8 cellular contexts compared by ENCODE assay signal in the genomic region with DNA sequence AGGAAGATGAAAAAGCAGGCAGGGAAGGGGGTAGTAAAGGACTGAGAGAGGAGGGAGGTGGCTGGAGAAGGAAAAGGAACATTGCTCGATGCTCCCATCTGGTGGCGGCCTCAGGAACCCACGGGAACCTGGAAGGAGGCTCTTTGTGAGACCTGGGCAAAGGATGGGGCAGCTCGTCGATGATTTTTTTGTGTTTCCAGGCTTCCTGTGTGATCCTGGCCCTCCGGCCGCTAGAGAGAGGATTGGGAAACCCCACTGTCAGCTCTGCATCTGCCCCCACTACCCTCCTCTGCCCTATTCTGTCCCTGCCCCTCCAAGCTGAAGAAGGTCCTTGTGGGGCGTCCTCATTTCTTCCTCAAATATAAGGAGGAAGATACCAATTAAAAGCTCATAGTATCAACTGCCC. TPM values are rescaled to one million over a fixed set of nuclear protein-coding genes. Genes with fewer than 3 reads are reported as not detected.
DNase-seq lines count a peak whose midpoint lies in the region; ATAC-seq and TF ChIP-seq lines count a peak whose summit lies in the region.

No MANE protein-coding gene starts in this region.

- no peaks in the 10 kb centered on the region for H3K79me2 ChIP-seq in PC-9 (ENCODE audit: low read depth)

- 14 to 19% (median 15%) methylated on average over 8 of the region's 8 CpGs for WGBS in ovary, 3 donors

- DNase-seq in DMS53 treated with DMSO at 0.1 percent for 48 hours (lab: John Stamatoyannopoulos, UW; ENCODE audit: unreplicated experiment) (peak; percentile 66), KG1 (lab: John Stamatoyannopoulos, UW) (peak; percentile 25), PC-9 (peak; percentile 43 to 76), foreskin keratinocyte (no peak), ovary (peak; percentile 68 to 89 (median 84))
- peak; percentile 34 for DNase-seq in activated effector memory CD4-positive, alpha-beta T cell treated with Interleukin-2 at 50 U/mL for 16 hours

- CTCF ChIA-PET in PC-9 (lab: Charles Lee), result interaction anchor here (0.5 to 1.1 kb wide), 2 partner anchors 59 to 124 kb away, joined by 4 to 9 read pairs; no protein-coding TSS in a partner anchor

- ATAC-seq in foreskin keratinocyte (peak; percentile 58), HG03045 (IDR thresholded peaks at IDR 0.05; ENCODE audit: unreplicated experiment) (no peak), HG02763 (IDR thresholded peaks at IDR 0.05; ENCODE audit: unreplicated experiment) (no peak)

- H3K27me3 ChIP-seq in PC-9 (ENCODE audit: insufficient read depth, low read depth) (no peaks in the 10 kb centered on the region), foreskin keratinocyte (no peaks in the 10 kb centered on the region), ovary (no peaks in the 10 kb centered on the region)

- POLR2A ChIA-PET in PC-9 (lab: Charles Lee; ENCODE audit: unreplicated experiment), result no interaction called here

- intact Hi-C loops in PC-9 (cut with micrococcal nuclease; ENCODE audit: unreplicated experiment), result loop anchor here (1.0 to 5.0 kb wide), 5 partner anchors 59 to 360 kb away; a partner anchor contains a TSS
- intact Hi-C loops in ovary (cut with DNase I), result loop anchor here (2.0 to 10.0 kb wide), 7 partner anchors 55 to 357 kb away; a partner anchor contains a TSS

- H3K4me2 ChIP-seq in PC-9, result no peak overlapping the region

- no peaks in the 10 kb centered on the region for H3K9me2 ChIP-seq in PC-9 (ENCODE audit: insufficient read depth)

- H4K20me1 ChIP-seq in PC-9 (ENCODE audit: insufficient read depth), result no peaks in the 10 kb centered on the region

- H3K36me3 ChIP-seq in PC-9 (ENCODE audit: low read depth) (no peaks in the 10 kb centered on the region), ovary (no peaks in the 10 kb centered on the region)

- no peak overlapping the region for H2AFZ ChIP-seq in PC-9

- H3K9me3 ChIP-seq in PC-9 (ENCODE audit: insufficient read depth, low read depth) (no peaks in the 10 kb centered on the region), ovary (no peaks in the 10 kb centered on the region)

- H3K4me3 ChIP-seq in PC-9, result no peak overlapping the region
- no peak overlapping the region for H3K4me3 ChIP-seq in ovary

- no peak for TF ChIP-seq EP300 in ovary (IDR thresholded peaks at IDR 0.05)

- no TSS peak for BruUV-seq in PC-9 (replicated peaks; lab: Mats Ljungman, UMichigan)

- TF ChIP-seq POLR2A in ovary (IDR thresholded peaks at IDR 0.05), result no peak

- peaks cover 18% of the 10 kb centered on the region for H3K4me1 ChIP-seq in PC-9 (replicated peaks; ENCODE audit: insufficient read depth)
- H3K4me1 ChIP-seq in foreskin keratinocyte, result peaks cover 14% of the 10 kb centered on the region
- H3K4me1 ChIP-seq in ovary (ENCODE audit: insufficient read depth), result no peaks in the 10 kb centered on the region

- peak; percentile 83 for TF ChIP-seq CTCF in PC-9 (conservative IDR thresholded peaks at IDR 0.05)
- TF ChIP-seq CTCF in foreskin keratinocyte (conservative IDR thresholded peaks at IDR 0.05), result peak; percentile 91
- TF ChIP-seq CTCF in ovary (IDR thresholded peaks at IDR 0.05), result peak; percentile 60 to 85 (median 80)

- H3K27ac ChIP-seq in PC-9 (no peak overlapping the region), foreskin keratinocyte (no peak overlapping the region), ovary (peak overlapping the region; percentile 5 to 45)

- no peaks in the 10 kb centered on the region; the same call in 1 of the 2 replicates for H3F3A ChIP-seq in PC-9 (ENCODE audit: insufficient read depth, low read depth)

RNA-seq across cellular contexts. Expression of a gene that starts 6.6 kb away (rescaled TPM):
- total RNA-seq in PC-9 (2021) (not detected in 2 replicates), foreskin keratinocyte (not detected in 2 replicates), ovary (100 to 1,000 TPM in 4 of 7 donors, 10 to 100 TPM in 3; 29.8 to 178 (median 107) TPM)
- polyA plus RNA-seq in foreskin keratinocyte (not detected in 2 replicates), ovary (10 to 100 TPM; 20.9 to 71.5 TPM)

RNA-seq across cellular contexts. Expression of a gene that starts 24.2 kb away (rescaled TPM):
- total RNA-seq in PC-9 (2021), result 54.2 and 67.9 TPM in 2 replicates
- 45.2 and 49.1 TPM in 2 replicates for total RNA-seq in foreskin keratinocyte
- polyA plus RNA-seq in foreskin keratinocyte, result 31.7 and 35.3 TPM in 2 replicates
- total RNA-seq in ovary, result 100 to 1,000 TPM in 1 of 7 donors, 10 to 100 TPM in 6; 28.6 to 150 (median 79.2) TPM
- 10 to 100 TPM; 19.6 to 49.3 TPM for polyA plus RNA-seq in ovary

Comparison
In these comparisons a context has a peak if more than half of its experiments do, and no peak if none do; other contexts are left out.
1. DNase-seq: peak in DMS53 treated with DMSO at 0.1 percent for 48 hours (single experiment), KG1 (single experiment), PC-9 (2 of 2), activated effector memory CD4-positive, alpha-beta T cell treated with Interleukin-2 at 50 U/mL for 16 hours (single experiment) and ovary (5 of 5); none in foreskin keratinocyte (0 of 2).
2. H3K27ac ChIP-seq: peak in ovary (2 of 2); none in PC-9 (single experiment) and foreskin keratinocyte (single experiment).
3. RNA of a gene that starts 6.6 kb away (total RNA-seq): 29.8 to 178 TPM in ovary; not detected in PC-9 and not detected in foreskin keratinocyte; every median in the first group is over 10 times any median in the second.
4. Peak in every context shown above with its lines, with median percentiles within 50 percentile points of each other: CTCF ChIP-seq.